ENCODE assay signal across 14 cellular contexts in the genomic region with DNA sequence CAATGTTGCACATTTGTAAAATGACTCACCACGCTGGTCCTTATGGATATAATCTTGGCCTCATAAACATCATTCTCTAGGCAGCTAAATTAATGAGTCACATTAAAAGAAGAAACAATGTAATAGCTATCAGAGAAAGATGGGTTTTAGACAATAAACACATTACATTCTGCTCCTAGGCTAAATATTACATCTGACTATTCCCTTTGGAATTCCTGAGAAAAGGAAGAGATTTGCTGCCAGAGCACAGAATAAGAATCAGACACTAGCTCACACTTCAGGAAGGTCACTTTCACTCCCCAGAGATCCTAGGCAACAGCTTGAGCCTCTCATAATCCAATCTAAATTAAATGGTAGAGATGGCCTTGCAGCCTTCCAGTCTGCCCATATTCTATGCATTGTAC.
DNase-seq lines count a peak whose midpoint lies in the region; ATAC-seq and TF ChIP-seq lines count a peak whose summit lies in the region.
"Had no signal": no experiment of that assay in that cellular context is flagged by ENCODE, and none has a peak within 500 bp of the region (broad histone marks: within the 10 kb centered on the region; RNA-seq: fewer than 3 reads in every experiment).

No MANE protein-coding gene starts in this region.

- peak; percentile 79 for DNase-seq in AG10803 (ENCODE audit: low read depth)
- DNase-seq in LoVo (ENCODE audit: low spot score): peak; percentile 69
- DNase-seq in brain microvascular endothelial cell: peak; percentile 16
- DNase-seq in myocyte (ENCODE audit: low read depth): peak; percentile 54
- DNase-seq in NCI-H1092 treated with DMSO at 0.1 percent for 48 hours (lab: John Stamatoyannopoulos, UW): no peak
- DNase-seq in GF-D8 (lab: John Stamatoyannopoulos, UW): no peak
- DNase-seq: activated naive CD4-positive, alpha-beta T cell treated with anti-CD3 and anti-CD28 coated beads for 36 hours; cortex of kidney; left cardiac atrium; NCI-H345 had no signal

- H3K4me3 ChIP-seq in AG10803 (ENCODE audit: low read length) (no peak overlapping the region), brain microvascular endothelial cell (ENCODE audit: low read depth, low read length) (no peak overlapping the region)
- H3K4me3 ChIP-seq: BLaER1 had no signal

- TF ChIP-seq CTCF in AG10803 (conservative IDR thresholded peaks at IDR 0.05; ENCODE audit: low read length): no peak
- TF ChIP-seq CTCF in brain microvascular endothelial cell (IDR thresholded peaks at IDR 0.05; ENCODE audit: low read depth, low read length, missing control alignments): no peak

- H3K36me3 ChIP-seq in brain microvascular endothelial cell (replicated peaks): no peaks in the 10 kb centered on the region
- H3K36me3 ChIP-seq: BLaER1 had no signal

- H3K27ac ChIP-seq in brain microvascular endothelial cell: no peak overlapping the region
- H3K27ac ChIP-seq: BLaER1, HL-60 had no signal

- in situ Hi-C loops in brain microvascular endothelial cell (cut with HindIII; ENCODE audit: low pct_ligation_motif_present, low sequenced_read_pairs): no loop called here

- H3K27me3 ChIP-seq in brain microvascular endothelial cell (replicated peaks): no peaks in the 10 kb centered on the region
- H3K27me3 ChIP-seq: BLaER1 had no signal

- ATAC-seq in HG02642 (IDR thresholded peaks at IDR 0.05; ENCODE audit: poor library complexity, unreplicated experiment) (no peak), GM21528 (IDR thresholded peaks at IDR 0.05; ENCODE audit: low FRiP score, unreplicated experiment) (no peak)
- ATAC-seq: left cardiac atrium had no signal

Comparison
In these comparisons a context has a peak if more than half of its experiments do, and no peak if none do; other contexts are left out.
1. DNase-seq: peak in AG10803 (single experiment), LoVo (single experiment), brain microvascular endothelial cell (single experiment) and myocyte (single experiment); none in NCI-H1092 treated with DMSO at 0.1 percent for 48 hours (single experiment) and GF-D8 (single experiment).